In the genomic region with DNA sequence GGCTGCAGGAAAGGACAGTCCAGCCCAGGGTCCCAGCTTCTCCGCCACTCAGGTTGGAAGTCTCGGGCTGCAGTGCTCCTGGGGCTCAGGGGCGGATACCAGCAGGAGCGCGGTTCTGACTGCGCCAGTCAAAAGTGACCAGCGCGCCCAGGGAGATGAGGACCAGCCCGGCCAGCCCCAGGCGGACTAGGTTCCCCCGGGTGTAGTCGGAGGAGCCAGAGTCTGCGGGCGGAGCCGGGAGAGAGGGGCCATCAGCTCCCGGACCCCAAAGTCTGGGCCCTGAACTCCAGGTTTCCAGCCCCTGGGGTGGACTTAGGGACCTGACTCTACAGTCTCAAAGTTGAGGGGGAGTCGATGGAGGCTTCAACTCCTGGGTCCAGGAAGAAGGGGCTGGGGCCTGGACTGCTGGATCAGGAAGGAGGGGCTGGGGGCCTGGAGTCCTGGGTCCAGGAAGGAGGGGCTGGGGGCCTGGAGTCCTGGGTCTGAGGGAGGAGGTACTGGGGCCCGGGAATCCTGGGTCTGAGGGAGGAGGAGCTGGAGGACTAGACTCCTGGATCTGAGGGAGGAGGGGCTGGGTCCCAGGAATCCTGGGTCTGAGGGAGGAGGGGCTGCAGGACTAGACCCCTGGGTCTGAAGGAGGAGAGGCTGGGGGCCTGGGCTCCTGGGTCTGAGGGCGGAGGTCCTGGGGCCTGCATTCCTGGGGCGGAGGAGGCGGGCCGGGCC, we compare ENCODE assay signal across 1 cellular context.
TF ChIP-seq lines count a peak whose summit lies in the region.

No MANE protein-coding gene starts in this region.

TF ChIP-seq in K562, 482 proteins besides CTCF, POLR2A, EP300 and RAD21:
- TF ChIP-seq ZNF263 (CRISPR knock-in tag; IDR thresholded peaks at IDR 0.05; ENCODE audit: borderline replicate concordance) (0 out of 2 replicates have a peak, but pooled peaks have one; percentile 48), ZNF217 (CRISPR knock-in tag; IDR thresholded peaks at IDR 0.05) (0 out of 2 replicates have a peak, but pooled peaks have one; percentile 55)
- TF ChIP-seq, protein P1, sequence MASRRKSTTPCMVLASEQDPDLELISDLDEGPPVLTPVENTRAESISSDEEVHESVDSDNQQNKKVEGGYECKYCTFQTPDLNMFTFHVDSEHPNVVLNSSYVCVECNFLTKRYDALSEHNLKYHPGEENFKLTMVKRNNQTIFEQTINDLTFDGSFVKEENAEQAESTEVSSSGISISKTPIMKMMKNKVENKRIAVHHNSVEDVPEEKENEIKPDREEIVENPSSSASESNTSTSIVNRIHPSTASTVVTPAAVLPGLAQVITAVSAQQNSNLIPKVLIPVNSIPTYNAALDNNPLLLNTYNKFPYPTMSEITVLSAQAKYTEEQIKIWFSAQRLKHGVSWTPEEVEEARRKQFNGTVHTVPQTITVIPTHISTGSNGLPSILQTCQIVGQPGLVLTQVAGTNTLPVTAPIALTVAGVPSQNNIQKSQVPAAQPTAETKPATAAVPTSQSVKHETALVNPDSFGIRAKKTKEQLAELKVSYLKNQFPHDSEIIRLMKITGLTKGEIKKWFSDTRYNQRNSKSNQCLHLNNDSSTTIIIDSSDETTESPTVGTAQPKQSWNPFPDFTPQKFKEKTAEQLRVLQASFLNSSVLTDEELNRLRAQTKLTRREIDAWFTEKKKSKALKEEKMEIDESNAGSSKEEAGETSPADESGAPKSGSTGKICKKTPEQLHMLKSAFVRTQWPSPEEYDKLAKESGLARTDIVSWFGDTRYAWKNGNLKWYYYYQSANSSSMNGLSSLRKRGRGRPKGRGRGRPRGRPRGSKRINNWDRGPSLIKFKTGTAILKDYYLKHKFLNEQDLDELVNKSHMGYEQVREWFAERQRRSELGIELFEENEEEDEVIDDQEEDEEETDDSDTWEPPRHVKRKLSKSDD (conservative IDR thresholded peaks at IDR 0.05; ENCODE audit: low read length): no peak
TF ChIP-seq in K562: peak in this region for 2.
